ENCODE assay signal across 10 cellular contexts in genomic region chr16:86252596-86252995, GRCh38.
A peak's percentile ranks its signal among the peaks of the same experiment; 100 is the strongest.
DNase-seq lines count a peak whose midpoint lies in the region; ATAC-seq and TF ChIP-seq lines count a peak whose summit lies in the region.
"Had no signal": no experiment of that assay in that cellular context is flagged by ENCODE, and none has a peak within 500 bp of the region (broad histone marks: within the 10 kb centered on the region; RNA-seq: fewer than 3 reads in every experiment).

No MANE protein-coding gene starts in this region.

- H3F3A ChIP-seq in PC-9 (ENCODE audit: insufficient read depth, low read depth): no peaks in the 10 kb centered on the region

- no TSS peak for BruUV-seq in PC-9 (replicated peaks; lab: Mats Ljungman, UMichigan)

- TF ChIP-seq CTCF in GM06990 (IDR thresholded peaks at IDR 0.05; ENCODE audit: insufficient read depth, low read length, poor library complexity, severe bottlenecking) (peak; percentile 32), PC-9 (conservative IDR thresholded peaks at IDR 0.05) (peak; percentile 30; the same call in 1 of the 2 replicates)

- POLR2A ChIA-PET in PC-9 (lab: Charles Lee; ENCODE audit: unreplicated experiment): no interaction called here

- no peak overlapping the region for H3K4me3 ChIP-seq in GM06990 (replicated peaks; ENCODE audit: low read depth, low read length)
- H3K4me3 ChIP-seq in PC-9: no peak overlapping the region
- H3K4me3 ChIP-seq: mucosa of descending colon had no signal

- no peaks in the 10 kb centered on the region for H3K36me3 ChIP-seq in GM06990 (ENCODE audit: control insufficient read depth, insufficient read depth, low read length)
- H3K36me3 ChIP-seq in PC-9 (ENCODE audit: low read depth): no peaks in the 10 kb centered on the region

- peak; percentile 41 for DNase-seq in 8988T
- DNase-seq in GM06990 (ENCODE audit: extremely low read depth, insufficient read length): no peak
- DNase-seq in PC-9: no peak
- DNase-seq in fibroblast of the conjunctiva (ENCODE audit: low read depth): peak; percentile 14
- no peak for DNase-seq in NCI-H526 treated with DMSO at 0.1 percent for 48 hours (lab: John Stamatoyannopoulos, UW)
- DNase-seq in NCI-H146 treated with DMSO at 0.1 percent for 48 hours (lab: John Stamatoyannopoulos, UW; ENCODE audit: unreplicated experiment): no peak
- no peak for DNase-seq in GDM1 (lab: John Stamatoyannopoulos, UW)
- DNase-seq: amygdala had no signal

- ATAC-seq in HG02938 (IDR thresholded peaks at IDR 0.05; ENCODE audit: unreplicated experiment): no peak
- ATAC-seq: mucosa of descending colon had no signal

- H3K9me3 ChIP-seq in PC-9 (ENCODE audit: insufficient read depth, low read depth): no peaks in the 10 kb centered on the region
- H3K9me3 ChIP-seq: mucosa of descending colon had no signal

- H2AFZ ChIP-seq in PC-9: no peak overlapping the region

- no peaks in the 10 kb centered on the region; the same call in 1 of the 2 replicates for H3K27me3 ChIP-seq in GM06990 (replicated peaks; ENCODE audit: control insufficient read depth, insufficient read depth, low read length)
- H3K27me3 ChIP-seq in PC-9 (ENCODE audit: insufficient read depth, low read depth): peaks cover 45% of the 10 kb centered on the region

- CTCF ChIA-PET in PC-9 (lab: Charles Lee): interaction anchor here (0.7 kb wide), 1 partner anchor 534 kb away, joined by 6 read pairs; no protein-coding TSS in a partner anchor

- no peak overlapping the region for H3K27ac ChIP-seq in PC-9

- no peak overlapping the region for H3K4me2 ChIP-seq in PC-9

- no peaks in the 10 kb centered on the region for H3K4me1 ChIP-seq in PC-9 (replicated peaks; ENCODE audit: insufficient read depth)

- intact Hi-C loops in PC-9 (cut with micrococcal nuclease; ENCODE audit: unreplicated experiment): no loop called here

- no peaks in the 10 kb centered on the region for H3K79me2 ChIP-seq in PC-9 (ENCODE audit: low read depth)

- no peaks in the 10 kb centered on the region for H4K20me1 ChIP-seq in PC-9 (ENCODE audit: insufficient read depth)

- no peaks in the 10 kb centered on the region for H3K9me2 ChIP-seq in PC-9 (ENCODE audit: insufficient read depth)

Comparison
In these comparisons a context has a peak if more than half of its experiments do, and no peak if none do; other contexts are left out.
1. DNase-seq: peak in 8988T (single experiment) and fibroblast of the conjunctiva (single experiment); none in GM06990 (single experiment), PC-9 (0 of 2), NCI-H526 treated with DMSO at 0.1 percent for 48 hours (single experiment), NCI-H146 treated with DMSO at 0.1 percent for 48 hours (single experiment) and GDM1 (single experiment).